Comparison of ENCODE assay signal across 17 cellular contexts in genomic region chr15:77145370-77145769, GRCh38.
A peak's percentile ranks its signal among the peaks of the same experiment; 100 is the strongest.
DNase-seq lines count a peak whose midpoint lies in the region; ATAC-seq and TF ChIP-seq lines count a peak whose summit lies in the region.
"Had no signal": no experiment of that assay in that cellular context is flagged by ENCODE, and none has a peak within 500 bp of the region (broad histone marks: within the 10 kb centered on the region; RNA-seq: fewer than 3 reads in every experiment).

No MANE protein-coding gene starts in this region.

- H4K8ac ChIP-seq in IMR-90 (ENCODE audit: low read depth in 2 of 2, low read length in 2 of 2) = peak overlapping the region; percentile 82 to 88

- H3K79me1 ChIP-seq in IMR-90 (ENCODE audit: low read depth in 1 of 2, low read length in 2 of 2) = peaks cover 21 to 42% of the 10 kb centered on the region in 2 experiments

- H3K27me3 ChIP-seq in IMR-90 (ENCODE audit: control insufficient read depth, insufficient read depth, low read length) = no peaks in the 10 kb centered on the region
- no peaks in the 10 kb centered on the region for H3K27me3 ChIP-seq in body of pancreas
- H3K27me3 ChIP-seq in subcutaneous abdominal adipose tissue (ENCODE audit: control insufficient read depth in 5 of 5, insufficient read depth in 4 of 5, low read length in 5 of 5) = no peaks in the 10 kb centered on the region
- H3K27me3 ChIP-seq: neural progenitor cell had no signal

- peak overlapping the region; percentile 99 for H3K27ac ChIP-seq in IMR-90 (ENCODE audit: insufficient read depth, low read length)
- H3K27ac ChIP-seq in body of pancreas = peak overlapping the region in 3 of 4 donors; percentile 50 to 75 (median 59)
- peak overlapping the region; percentile 83 for H3K27ac ChIP-seq in mesodermal cell (ENCODE audit: low read depth, low read length, severe bottlenecking)
- H3K27ac ChIP-seq in subcutaneous abdominal adipose tissue (ENCODE audit: low read depth, low read length) = peak overlapping the region; percentile 61
- H3K27ac ChIP-seq: neural progenitor cell had no signal

- H2BK20ac ChIP-seq in IMR-90 (ENCODE audit: low read depth, low read length) = peak overlapping the region; percentile 98

- no CpG with 5 or more reads among the region's 1 CpG for WGBS in IMR-90 (ENCODE audit: extremely low coverage in 2 of 2, insufficient read length in 1 of 2), 2 experiments
- 12 to 17% methylated on average over 1 of the region's 1 CpG for WGBS in body of pancreas, 2 donors
- WGBS in mesodermal cell (ENCODE audit: insufficient coverage in 2 of 2), 2 experiments = no CpG with 5 or more reads among the region's 1 CpG

- H3K4me1 ChIP-seq in IMR-90 (ENCODE audit: control insufficient read depth, insufficient read depth, low read length) = peaks cover 25% of the 10 kb centered on the region
- peaks cover 23% of the 10 kb centered on the region for H3K4me1 ChIP-seq in body of pancreas
- H3K4me1 ChIP-seq in mesodermal cell (ENCODE audit: control insufficient read depth, insufficient read depth, low read length, poor library complexity, severe bottlenecking) = peaks cover 17% of the 10 kb centered on the region
- H3K4me1 ChIP-seq in subcutaneous abdominal adipose tissue (ENCODE audit: control insufficient read depth in 5 of 5, insufficient read depth in 5 of 5, low read length in 5 of 5) = peaks cover 0 to 25% (median 15%) of the 10 kb centered on the region in 5 donors
- H3K4me1 ChIP-seq: neural progenitor cell had no signal

- peak overlapping the region; percentile 90; the same call in 2 of the 3 replicates for H2BK15ac ChIP-seq in IMR-90 (ENCODE audit: low read depth, low read length)

- intact Hi-C loops in IMR-90 (cut with micrococcal nuclease) = no loop called here
- intact Hi-C loops in body of pancreas (cut with DNase I) = no loop called here

- TF ChIP-seq CTCF in IMR-90 (conservative IDR thresholded peaks at IDR 0.05; ENCODE audit: low read depth, low read length) (no peak), body of pancreas (IDR thresholded peaks at IDR 0.05) (no peak)

- peak overlapping the region; percentile 100 for H3K18ac ChIP-seq in IMR-90 (ENCODE audit: low read depth, low read length)

- POLR2A ChIA-PET in IMR-90 (lab: Charles Lee; ENCODE audit: unreplicated experiment) = interaction anchor here (0.6 kb wide), 1 partner anchor 26 kb away, joined by 5 read pairs; no protein-coding TSS in a partner anchor

- H3K9ac ChIP-seq in IMR-90 (ENCODE audit: low read depth, low read length) (peak overlapping the region; percentile 37), subcutaneous abdominal adipose tissue (ENCODE audit: low read length in 5 of 5) (no peak overlapping the region)
- H3K9ac ChIP-seq: neural progenitor cell had no signal

- TF ChIP-seq POLR2A in IMR-90 (IDR thresholded peaks at IDR 0.05; ENCODE audit: low read depth, low read length) = no peak
- no peak for TF ChIP-seq POLR2A in body of pancreas (IDR thresholded peaks at IDR 0.05)

- H2BK120ac ChIP-seq in IMR-90 (ENCODE audit: low read depth, low read length) = peak overlapping the region; percentile 97

- no peak overlapping the region for H2AK9ac ChIP-seq in IMR-90 (replicated peaks; ENCODE audit: low read depth, low read length, poor library complexity)

- H3K9me3 ChIP-seq in IMR-90 (ENCODE audit: control insufficient read depth, insufficient read depth, low read length) (no peaks in the 10 kb centered on the region), body of pancreas (no peaks in the 10 kb centered on the region), mesodermal cell (ENCODE audit: control insufficient read depth, low read length) (peaks cover 7% of the 10 kb centered on the region), subcutaneous abdominal adipose tissue (ENCODE audit: control insufficient read depth in 5 of 5, low read length in 5 of 5) (peaks cover 0 to 8% (median 3%) of the 10 kb centered on the region in 5 donors)

- peaks cover 9% of the 10 kb centered on the region for H3K9me1 ChIP-seq in IMR-90 (ENCODE audit: insufficient read depth, low read length)

- no peak overlapping the region for H2AFZ ChIP-seq in IMR-90 (replicated peaks; ENCODE audit: low read length, poor library complexity)
- H2AFZ ChIP-seq: neural progenitor cell had no signal

- H2AK5ac ChIP-seq in IMR-90 (ENCODE audit: low read depth, low read length) = peak overlapping the region; percentile 96

- peaks cover 5% of the 10 kb centered on the region; the same call in 1 of the 2 replicates for H4K20me1 ChIP-seq in IMR-90 (ENCODE audit: insufficient read depth, low read length)

- H3K36me3 ChIP-seq in IMR-90 (ENCODE audit: control insufficient read depth, insufficient read depth, low read length) (peaks cover 3% of the 10 kb centered on the region; the same call in 1 of the 2 replicates), body of pancreas (replicated peaks in 1 of 2; ENCODE audit: insufficient read depth in 1 of 2, low read depth in 2 of 2) (no peaks in the 10 kb centered on the region), mesodermal cell (ENCODE audit: control insufficient read depth, insufficient read depth, low read length) (peaks cover 17% of the 10 kb centered on the region), subcutaneous abdominal adipose tissue (ENCODE audit: control insufficient read depth in 5 of 5, insufficient read depth in 5 of 5, low read length in 5 of 5) (peaks cover 0 to 20% (median 2%) of the 10 kb centered on the region in 5 donors)

- H3K4me2 ChIP-seq in IMR-90 (ENCODE audit: low read depth, low read length) = peak overlapping the region; percentile 56; the same call in 1 of the 2 replicates
- H3K4me2 ChIP-seq: neural progenitor cell had no signal

- ATAC-seq in IMR-90 (ENCODE audit: low read depth) = no peak
- ATAC-seq in body of pancreas = peak; percentile 74
- ATAC-seq in left lobe of liver = no peak
- ATAC-seq: activated CD4-positive, CD25-positive, alpha-beta regulatory T cell treated with anti-CD3 and anti-CD28 coated beads, Interleukin-2, amount 50 U/mL, for 24 hours had no signal

- peak overlapping the region; percentile 59 for H3K56ac ChIP-seq in IMR-90 (ENCODE audit: extremely low read depth, insufficient read depth, low read length)

- CTCF ChIA-PET in IMR-90 (lab: Yijun Ruan, JAX) = interaction anchor here (0.6 to 1.0 kb wide), 4 partner anchors 34 to 172 kb away, joined by 3 to 4 read pairs (median 3); no protein-coding TSS in a partner anchor

- peak overlapping the region; percentile 69 for H4K5ac ChIP-seq in IMR-90 (ENCODE audit: low read depth, low read length)

- BruUV-seq in IMR-90 (replicated peaks; lab: Mats Ljungman, UMichigan) = no TSS peak

- H2BK5ac ChIP-seq in IMR-90 (ENCODE audit: low read depth, low read length, poor library complexity, severe bottlenecking) = peak overlapping the region; percentile 100

- in situ Hi-C loops in IMR-90 (cut with MboI; ENCODE audit: low sequenced_read_pairs) = no loop called here

- H3K14ac ChIP-seq in IMR-90 (replicated peaks; ENCODE audit: low read depth, low read length) = peak overlapping the region; percentile 96

- DNase-seq in IMR-90 (no peak), body of pancreas (no peak), left lobe of liver (ENCODE audit: low spot score) (no peak), T-helper 2 cell (no peak), NCI-H1694 (lab: John Stamatoyannopoulos, UW) (no peak)
- no peak for DNase-seq in activated CD8-positive, alpha-beta memory T cell treated with anti-CD3 and anti-CD28 coated beads, Interleukin-2, amount 50 U/mL, for 48 hours
- DNase-seq: activated effector memory CD4-positive, alpha-beta T cell treated with anti-CD3 and anti-CD28 coated beads, Interleukin-2, amount 50 U/mL, for 16 hours; AML-193; cerebellar nuclear complex; NCI-H1436 treated with DMSO at 0.1 percent for 48 hours; NCI-H2227 treated with DMSO at 0.1 percent for 48 hours; RPMI8226; stimulated activated CD4-positive, alpha-beta T cell treated with anti-CD3 and anti-CD28 coated beads, Interleukin-2, amount 100 ng/mL, for 24 hours had no signal

- H3K4me3 ChIP-seq in IMR-90 (ENCODE audit: insufficient read depth, low read depth, low read length) (no peak overlapping the region), body of pancreas (no peak overlapping the region), mesodermal cell (ENCODE audit: extremely low read depth, insufficient read depth, low read length, poor library complexity, severe bottlenecking) (no peak overlapping the region), subcutaneous abdominal adipose tissue (ENCODE audit: low read depth in 1 of 5, low read length in 5 of 5) (no peak overlapping the region)
- H3K4me3 ChIP-seq: neural progenitor cell had no signal

- TF ChIP-seq RAD21 in IMR-90 (IDR thresholded peaks at IDR 0.05; ENCODE audit: low read length) = no peak

- dilution Hi-C loops in IMR-90 (cut with HindIII; ENCODE audit: low sequenced_read_pairs, unreplicated experiment) = no loop called here

- peak overlapping the region; percentile 91 for H3K4ac ChIP-seq in IMR-90 (ENCODE audit: low read depth, low read length)

- H3K23ac ChIP-seq in IMR-90 (ENCODE audit: low read depth, low read length) = peak overlapping the region; percentile 94

- H4K91ac ChIP-seq in IMR-90 (ENCODE audit: insufficient read depth, low read depth, low read length) = peak overlapping the region; percentile 77

TF ChIP-seq in IMR-90, 13 proteins besides CTCF, POLR2A, EP300 and RAD21:
- TF ChIP-seq USF2 (IDR thresholded peaks at IDR 0.05; ENCODE audit: low read depth, low read length) = no peak
- no peak for TF ChIP-seq RCOR1 (IDR thresholded peaks at IDR 0.05; ENCODE audit: insufficient replicate concordance, low read length)
- no peak for TF ChIP-seq MXI1 (IDR thresholded peaks at IDR 0.05; ENCODE audit: borderline replicate concordance, low read depth, low read length)
- no peak for TF ChIP-seq MAFK (IDR thresholded peaks at IDR 0.05; ENCODE audit: low read depth, low read length)
- no peak for TF ChIP-seq RFX5 (IDR thresholded peaks at IDR 0.05; ENCODE audit: low read depth, low read length)
- no peak for TF ChIP-seq NFE2L2 (IDR thresholded peaks at IDR 0.05; ENCODE audit: low read depth, low read length)
